8 cellular contexts compared by ENCODE assay signal in genomic region chrX:48083212-48083611, GRCh38. TPM values are rescaled to one million over a fixed set of nuclear protein-coding genes. Genes with fewer than 3 reads are reported as not detected.
DNase-seq lines count a peak whose midpoint lies in the region; ATAC-seq and TF ChIP-seq lines count a peak whose summit lies in the region.

No MANE protein-coding gene starts in this region.

- H2AFZ ChIP-seq in OCI-LY3 (ENCODE audit: low read depth, low read length), result no peak overlapping the region

- H3K27ac ChIP-seq in OCI-LY3 (ENCODE audit: low read length) (no peak overlapping the region), ovary (no peak overlapping the region)

- H4K20me1 ChIP-seq in OCI-LY3 (ENCODE audit: insufficient read depth, low read length), result no peaks in the 10 kb centered on the region

- intact Hi-C loops in activated T-helper 1 cell treated with anti-CD3 and anti-CD28 coated beads, Interleukin-12 subunit alpha, Interleukin-12 subunit beta, Interleukin-2, Interleukin-4 antibody, amounts not matched to agents 30 ng/mL and 10 ng/mL and 1 ng/mL, durations not matched to agents 14 hours and 24 hours and 36 hours (cut with micrococcal nuclease), result no loop called here
- intact Hi-C loops in ovary (cut with DNase I), result loop anchor here in 1 of 4 donors (10.0 kb wide), 1 partner anchor 472 kb away; no protein-coding TSS in a partner anchor

- no peak for TF ChIP-seq POLR2A in ovary (IDR thresholded peaks at IDR 0.05)

- H3K27me3 ChIP-seq in OCI-LY3 (ENCODE audit: low read depth, low read length), result no peaks in the 10 kb centered on the region
- no peaks in the 10 kb centered on the region for H3K27me3 ChIP-seq in ovary

- ATAC-seq in HG02623 (IDR thresholded peaks at IDR 0.05; ENCODE audit: unreplicated experiment), result no peak

- H3K36me3 Mint-ChIP-seq in HFFc6 (ENCODE audit: low read depth), result no peaks in the 10 kb centered on the region
- no peaks in the 10 kb centered on the region for H3K36me3 Mint-ChIP-seq in activated T-helper 1 cell treated with anti-CD3 and anti-CD28 coated beads, Interleukin-12 subunit alpha, Interleukin-12 subunit beta, Interleukin-2, Interleukin-4 antibody, amounts not matched to agents 30 ng/mL and 10 ng/mL and 1 ng/mL, durations not matched to agents 14 hours and 24 hours and 36 hours (ENCODE audit: low read depth)

- 0 out of 2 replicates have a peak overlapping the region, but pooled peaks have one; percentile 8 for H3K4me2 ChIP-seq in OCI-LY3 (ENCODE audit: low read length)

- 8 to 22% (median 11%) methylated on average over 9 of the region's 9 CpGs for WGBS in ovary, 3 donors

- H3K27ac Mint-ChIP-seq in HFFc6, result no peak overlapping the region
- no peak overlapping the region for H3K27ac Mint-ChIP-seq in activated T-helper 1 cell treated with anti-CD3 and anti-CD28 coated beads, Interleukin-12 subunit alpha, Interleukin-12 subunit beta, Interleukin-2, Interleukin-4 antibody, amounts not matched to agents 30 ng/mL and 10 ng/mL and 1 ng/mL, durations not matched to agents 14 hours and 24 hours and 36 hours

- TF ChIP-seq EP300 in ovary (IDR thresholded peaks at IDR 0.05), result no peak

- no peaks in the 10 kb centered on the region for H3K79me2 ChIP-seq in OCI-LY3 (ENCODE audit: low read length)

- no peak overlapping the region for H3K4me3 Mint-ChIP-seq in HFFc6
- no peak overlapping the region for H3K4me3 Mint-ChIP-seq in activated T-helper 1 cell treated with anti-CD3 and anti-CD28 coated beads, Interleukin-12 subunit alpha, Interleukin-12 subunit beta, Interleukin-2, Interleukin-4 antibody, amounts not matched to agents 30 ng/mL and 10 ng/mL and 1 ng/mL, durations not matched to agents 14 hours and 24 hours and 36 hours

- no peaks in the 10 kb centered on the region for H3K9me3 Mint-ChIP-seq in HFFc6
- no peaks in the 10 kb centered on the region for H3K9me3 Mint-ChIP-seq in activated T-helper 1 cell treated with anti-CD3 and anti-CD28 coated beads, Interleukin-12 subunit alpha, Interleukin-12 subunit beta, Interleukin-2, Interleukin-4 antibody, amounts not matched to agents 30 ng/mL and 10 ng/mL and 1 ng/mL, durations not matched to agents 14 hours and 24 hours and 36 hours

- no peaks in the 10 kb centered on the region for H3K9me3 ChIP-seq in OCI-LY3 (ENCODE audit: insufficient read depth, low read length)
- no peaks in the 10 kb centered on the region for H3K9me3 ChIP-seq in ovary

- DNase-seq in DMS53 treated with DMSO at 0.1 percent for 48 hours (lab: John Stamatoyannopoulos, UW; ENCODE audit: unreplicated experiment) (peak; percentile 22), HFFc6 (peak; percentile 25), fibroblast of villous mesenchyme (ENCODE audit: low read depth) (peak; percentile 46), ovary (peak; percentile 22 to 48 (median 32)), islet precursor cell (no peak)
- peak; percentile 2 for DNase-seq in activated T-helper 1 cell treated with anti-CD3 and anti-CD28 coated beads, Interleukin-12 subunit alpha, Interleukin-12 subunit beta, Interleukin-2, Interleukin-4 antibody, amounts not matched to agents 30 ng/mL and 10 ng/mL and 1 ng/mL, durations not matched to agents 14 hours and 24 hours and 36 hours (ENCODE audit: low spot score)

- peaks cover 5% of the 10 kb centered on the region for H3K4me1 ChIP-seq in OCI-LY3 (ENCODE audit: low read length)
- no peaks in the 10 kb centered on the region for H3K4me1 ChIP-seq in ovary (ENCODE audit: insufficient read depth)

- no peaks in the 10 kb centered on the region for H3K36me3 ChIP-seq in OCI-LY3 (replicated peaks; ENCODE audit: low read depth, low read length)
- no peaks in the 10 kb centered on the region for H3K36me3 ChIP-seq in ovary

- H3K4me3 ChIP-seq in OCI-LY3 (ENCODE audit: low read length) (no peak overlapping the region), fibroblast of villous mesenchyme (ENCODE audit: low read depth, low read length) (no peak overlapping the region), ovary (no peak overlapping the region)

- no peaks in the 10 kb centered on the region; the same call in 1 of the 2 replicates for H3K27me3 Mint-ChIP-seq in HFFc6 (ENCODE audit: insufficient read depth)
- peaks cover 4% of the 10 kb centered on the region for H3K27me3 Mint-ChIP-seq in activated T-helper 1 cell treated with anti-CD3 and anti-CD28 coated beads, Interleukin-12 subunit alpha, Interleukin-12 subunit beta, Interleukin-2, Interleukin-4 antibody, amounts not matched to agents 30 ng/mL and 10 ng/mL and 1 ng/mL, durations not matched to agents 14 hours and 24 hours and 36 hours (ENCODE audit: insufficient read depth)

- peak; percentile 74 for TF ChIP-seq CTCF in HFFc6 (IDR thresholded peaks at IDR 0.05)
- TF ChIP-seq CTCF in OCI-LY3 (IDR thresholded peaks at IDR 0.05; ENCODE audit: low read depth, low read length), result peak; percentile 57
- peak; percentile 56 for TF ChIP-seq CTCF in fibroblast of villous mesenchyme (IDR thresholded peaks at IDR 0.05; ENCODE audit: insufficient read depth, low read depth, low read length)
- TF ChIP-seq CTCF in ovary (IDR thresholded peaks at IDR 0.05), result peak in 2 of 3 donors; percentile 25 to 42

- H3K4me1 Mint-ChIP-seq in HFFc6 (ENCODE audit: low read depth), result no peaks in the 10 kb centered on the region
- H3K4me1 Mint-ChIP-seq in activated T-helper 1 cell treated with anti-CD3 and anti-CD28 coated beads, Interleukin-12 subunit alpha, Interleukin-12 subunit beta, Interleukin-2, Interleukin-4 antibody, amounts not matched to agents 30 ng/mL and 10 ng/mL and 1 ng/mL, durations not matched to agents 14 hours and 24 hours and 36 hours (ENCODE audit: low read depth), result no peaks in the 10 kb centered on the region

- H3K9ac ChIP-seq in OCI-LY3 (ENCODE audit: low read length), result no peak overlapping the region

RNA-seq across cellular contexts. Expression of gene ZNF630, which starts 11.8 kb away (rescaled TPM):
- under 1 TPM; 0.26 to 0.87 (median 0.43) TPM for total RNA-seq in HFFc6 (2021; fragmentation: NEBNext Ultra II Directional; extraction: Animal tissue kit (Norgen Biotek cat#: 25700))
- 0.24 and 0.29 TPM in 2 replicates for total RNA-seq in activated T-helper 1 cell treated with anti-CD3 and anti-CD28 coated beads, Interleukin-12 subunit alpha, Interleukin-12 subunit beta, Interleukin-2, Interleukin-4 antibody, amounts not matched to agents 30 ng/mL and 10 ng/mL and 1 ng/mL, durations not matched to agents 14 hours and 24 hours and 36 hours
- total RNA-seq in fibroblast of villous mesenchyme (0.32 and 3.0 TPM in 2 replicates), ovary (1 to 10 TPM; 2.8 to 6.9 (median 4.1) TPM)
- 1 to 10 TPM; 2.9 to 6.6 TPM for polyA plus RNA-seq in ovary

RNA-seq across cellular contexts. Expression of gene SPACA5B, which starts 47.2 kb away (rescaled TPM):
- total RNA-seq in HFFc6 (2021; fragmentation: NEBNext Ultra II Directional; extraction: Animal tissue kit (Norgen Biotek cat#: 25700)), result not detected
- total RNA-seq in activated T-helper 1 cell treated with anti-CD3 and anti-CD28 coated beads, Interleukin-12 subunit alpha, Interleukin-12 subunit beta, Interleukin-2, Interleukin-4 antibody, amounts not matched to agents 30 ng/mL and 10 ng/mL and 1 ng/mL, durations not matched to agents 14 hours and 24 hours and 36 hours, result not detected in 2 replicates
- total RNA-seq in fibroblast of villous mesenchyme (not detected in 2 replicates), ovary (not detected)
- polyA plus RNA-seq in ovary, result not detected
